ENCODE assay signal across 8 cellular contexts in genomic region chr7:43108255-43109011, GRCh38. TPM values are rescaled to one million over a fixed set of nuclear protein-coding genes. Genes with fewer than 3 reads are reported as not detected.
DNase-seq lines count a peak whose midpoint lies in the region; ATAC-seq and TF ChIP-seq lines count a peak whose summit lies in the region.

No MANE protein-coding gene starts in this region.

- H3K27ac ChIP-seq in breast epithelium = no peak overlapping the region

- no peak for TF ChIP-seq POLR2A in breast epithelium (IDR thresholded peaks at IDR 0.05)

- peaks cover 0 to 3% (median 0%) of the 10 kb centered on the region in 3 donors for H3K9me3 Mint-ChIP-seq in T-cell

- CTCF ChIA-PET in T-cell (lab: Charles Lee) = interaction anchor here (0.6 to 1.2 kb wide), 3 partner anchors 13 to 1612 kb away, joined by 3 to 9 read pairs (median 3); no protein-coding TSS in a partner anchor

- POLR2A ChIA-PET in T-cell (lab: Charles Lee) = no interaction called here

- H3K4me3 ChIP-seq in breast epithelium = no peak overlapping the region

- H3K27me3 Mint-ChIP-seq in T-cell = peaks cover 54 to 56% of the 10 kb centered on the region in 2 donors

- H3K36me3 ChIP-seq in breast epithelium = no peaks in the 10 kb centered on the region

- no peaks in the 10 kb centered on the region for H3K9me3 ChIP-seq in breast epithelium

- no peaks in the 10 kb centered on the region for H3K4me1 ChIP-seq in breast epithelium

- peaks cover 0 to 7% (median 3%) of the 10 kb centered on the region in 3 donors for H3K4me1 Mint-ChIP-seq in T-cell

- intact Hi-C loops in breast epithelium (cut with DNase I; ENCODE audit: low total_unique reads) = no loop called here

- no peaks in the 10 kb centered on the region for H3K36me3 Mint-ChIP-seq in T-cell

- H3K27ac Mint-ChIP-seq in T-cell = no peak overlapping the region

- DNase-seq in NCI-H1417 (lab: John Stamatoyannopoulos, UW) (peak; percentile 22 to 55 (median 25)), NCI-H1417 treated with DMSO at 0.1 percent for 48 hours (lab: John Stamatoyannopoulos, UW) (no peak), HuH-7 (ENCODE audit: low spot score) (peak; percentile 71), T-cell (peak in 20 of 34 experiments; percentile 5 to 34 (median 16)), breast epithelium (ENCODE audit: low spot score in 2 of 2) (peak; percentile 45 to 64), kidney tubule cell (ENCODE audit: low spot score) (peak; percentile 66)
- DNase-seq in stimulated activated CD4-positive, alpha-beta T cell treated with anti-CD3 and anti-CD28 coated beads, TNF-alpha, amount 100 ng/mL, for 4 hours (ENCODE audit: low read depth in 3 of 3) = peak in 2 of 3 experiments; percentile 9 to 23

- H3K27me3 ChIP-seq in breast epithelium = peaks cover 3 to 18% of the 10 kb centered on the region in 2 donors

- no peak overlapping the region for H3K4me3 Mint-ChIP-seq in T-cell

- peak; percentile 20 to 48 (median 47) for TF ChIP-seq CTCF in breast epithelium (IDR thresholded peaks at IDR 0.05)

- peak; percentile 95 for ATAC-seq in GM21786 (IDR thresholded peaks at IDR 0.05; ENCODE audit: unreplicated experiment)
- peak in 1 of 4 experiments; percentile 47 for ATAC-seq in T-cell (replicated peaks in 1 of 4)

RNA-seq across cellular contexts. Expression of gene HECW1, which starts 4.0 kb away (rescaled TPM):
- total RNA-seq in T-cell (not detected), breast epithelium (1 to 10 TPM in 1 of 3 donors, under 1 TPM in 2; 0.48 to 1.9 (median 0.66) TPM)
